8 cellular contexts compared by ENCODE assay signal in the genomic region with DNA sequence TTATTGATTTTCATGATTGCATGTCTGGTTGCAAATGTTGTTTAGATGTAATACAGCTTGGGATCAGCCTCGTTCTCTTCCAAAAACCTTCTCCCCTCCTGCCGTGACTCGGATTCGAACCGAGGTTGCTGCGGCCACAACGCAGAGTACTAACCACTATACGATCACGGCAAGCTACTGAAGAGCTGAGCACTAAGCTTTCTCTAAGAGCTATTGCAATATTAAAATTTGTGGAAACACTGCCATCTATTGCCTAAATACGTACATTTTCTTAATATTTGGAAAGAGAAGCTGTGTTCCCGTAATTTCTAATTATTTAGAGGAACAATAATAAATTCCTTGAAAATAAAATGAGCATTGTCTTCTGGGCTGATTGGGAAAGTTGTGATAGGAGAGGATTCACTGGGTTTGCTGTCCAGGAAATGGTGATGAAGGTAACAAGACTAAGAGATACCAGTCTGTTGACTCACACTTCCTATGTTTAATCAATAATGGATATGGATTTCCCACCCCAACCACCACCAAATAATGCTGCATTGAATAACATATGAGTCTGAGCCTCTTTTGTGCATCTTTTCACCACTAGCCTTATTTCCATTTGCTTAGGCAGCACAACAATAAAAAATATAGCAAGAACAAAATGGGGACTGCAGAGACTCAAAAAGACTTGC.
DNase-seq lines count a peak whose midpoint lies in the region; ATAC-seq lines count a peak whose summit lies in the region.

No MANE protein-coding gene starts in this region.

- H3K27ac ChIP-seq in caudate nucleus (ENCODE audit: low read depth, low read length), result peak overlapping the region; percentile 16

- DNase-seq in NCI-H2196 (lab: John Stamatoyannopoulos, UW; ENCODE audit: unreplicated experiment) (peak; percentile 77), caudate nucleus (lab: John Stamatoyannopoulos, UW) (peak in 39 of 61 donors; percentile 8 to 84 (median 38)), medulla oblongata (ENCODE audit: extremely low spot score) (peak; percentile 85), ureter (ENCODE audit: low spot score) (no peak), CD1c-positive myeloid dendritic cell (ENCODE audit: extremely low spot score) (no peak), HuH-7 (ENCODE audit: low spot score) (no peak)

- ATAC-seq in GM19351 (IDR thresholded peaks at IDR 0.05; ENCODE audit: unreplicated experiment), result peak; percentile 51
- no peak for ATAC-seq in HG03378 (IDR thresholded peaks at IDR 0.05; ENCODE audit: unreplicated experiment)

Comparison
In these comparisons a context has a peak if more than half of its experiments do, and no peak if none do; other contexts are left out.
1. DNase-seq: peak in NCI-H2196 (single experiment), caudate nucleus (39 of 61) and medulla oblongata (single experiment); none in ureter (single experiment), CD1c-positive myeloid dendritic cell (single experiment) and HuH-7 (single experiment).